ENCODE assay signal across 13 cellular contexts in genomic region chr7:135386776-135387175, GRCh38.
"Had no signal": no experiment of that assay in that cellular context is flagged by ENCODE, and none has a peak within 500 bp of the region (broad histone marks: within the 10 kb centered on the region; RNA-seq: fewer than 3 reads in every experiment).

No MANE protein-coding gene starts in this region.

- H3K27me3 Mint-ChIP-seq: activated naive CD4-positive, alpha-beta T cell treated with anti-CD3 and anti-CD28 coated beads, Interleukin-2, amount 50 U/mL, for 24 hours; natural killer cell treated with Interleukin-12 subunit alpha and Interleukin-12 subunit beta and Interleukin-15 and Interleukin-18, amount 100 ng/mL, for 72 hours; stimulated activated naive CD8-positive, alpha-beta T cell treated with anti-CD3 and anti-CD28 coated beads, Interleukin-15, Interleukin-2, amounts not matched to agents 100 ng/mL and 50 ng/mL, for 24 hours had no signal

- H3K4me1 ChIP-seq: breast epithelium had no signal

- H3K36me3 Mint-ChIP-seq: natural killer cell treated with Interleukin-12 subunit alpha and Interleukin-12 subunit beta and Interleukin-15 and Interleukin-18, amount 100 ng/mL, for 72 hours had no signal

- H3K9me3 Mint-ChIP-seq: activated naive CD4-positive, alpha-beta T cell treated with anti-CD3 and anti-CD28 coated beads, Interleukin-2, amount 50 U/mL, for 24 hours; natural killer cell treated with Interleukin-12 subunit alpha and Interleukin-12 subunit beta and Interleukin-15 and Interleukin-18, amount 100 ng/mL, for 72 hours; stimulated activated naive CD8-positive, alpha-beta T cell treated with anti-CD3 and anti-CD28 coated beads, Interleukin-15, Interleukin-2, amounts not matched to agents 100 ng/mL and 50 ng/mL, for 24 hours had no signal

- H3K27ac ChIP-seq: breast epithelium, dorsolateral prefrontal cortex, psoas muscle, upper lobe of left lung had no signal

- H3K4me3 ChIP-seq: breast epithelium, dorsolateral prefrontal cortex, mucosa of descending colon, psoas muscle, upper lobe of left lung had no signal

- H3K4me3 Mint-ChIP-seq: activated naive CD4-positive, alpha-beta T cell treated with anti-CD3 and anti-CD28 coated beads, Interleukin-2, amount 50 U/mL, for 24 hours; natural killer cell treated with Interleukin-12 subunit alpha and Interleukin-12 subunit beta and Interleukin-15 and Interleukin-18, amount 100 ng/mL, for 72 hours; stimulated activated naive CD8-positive, alpha-beta T cell treated with anti-CD3 and anti-CD28 coated beads, Interleukin-15, Interleukin-2, amounts not matched to agents 100 ng/mL and 50 ng/mL, for 24 hours had no signal

- H3K36me3 ChIP-seq: breast epithelium had no signal

- DNase-seq: activated CD4-positive, alpha-beta T cell treated with anti-CD3 and anti-CD28 coated beads, Interleukin-2, amount 50 U/mL, for 1 hour; activated T-cell treated with anti-CD3 and anti-CD28 coated beads, Interleukin-2, amount 50 U/mL, for 1 hour; amygdala; dorsolateral prefrontal cortex; mucosa of descending colon; occipital lobe; psoas muscle; stimulated activated CD4-positive, alpha-beta T cell treated with anti-CD3 and anti-CD28 coated beads, Interleukin-4, amount 100 ng/mL, for 1 hour; upper lobe of left lung had no signal

- H3K9me3 ChIP-seq: breast epithelium, mucosa of descending colon, psoas muscle, upper lobe of left lung had no signal

- H3K27me3 ChIP-seq: breast epithelium, dorsolateral prefrontal cortex, upper lobe of left lung had no signal

- H3K27ac Mint-ChIP-seq: activated naive CD4-positive, alpha-beta T cell treated with anti-CD3 and anti-CD28 coated beads, Interleukin-2, amount 50 U/mL, for 24 hours; natural killer cell treated with Interleukin-12 subunit alpha and Interleukin-12 subunit beta and Interleukin-15 and Interleukin-18, amount 100 ng/mL, for 72 hours; stimulated activated naive CD8-positive, alpha-beta T cell treated with anti-CD3 and anti-CD28 coated beads, Interleukin-15, Interleukin-2, amounts not matched to agents 100 ng/mL and 50 ng/mL, for 24 hours had no signal
